In the genomic region with DNA sequence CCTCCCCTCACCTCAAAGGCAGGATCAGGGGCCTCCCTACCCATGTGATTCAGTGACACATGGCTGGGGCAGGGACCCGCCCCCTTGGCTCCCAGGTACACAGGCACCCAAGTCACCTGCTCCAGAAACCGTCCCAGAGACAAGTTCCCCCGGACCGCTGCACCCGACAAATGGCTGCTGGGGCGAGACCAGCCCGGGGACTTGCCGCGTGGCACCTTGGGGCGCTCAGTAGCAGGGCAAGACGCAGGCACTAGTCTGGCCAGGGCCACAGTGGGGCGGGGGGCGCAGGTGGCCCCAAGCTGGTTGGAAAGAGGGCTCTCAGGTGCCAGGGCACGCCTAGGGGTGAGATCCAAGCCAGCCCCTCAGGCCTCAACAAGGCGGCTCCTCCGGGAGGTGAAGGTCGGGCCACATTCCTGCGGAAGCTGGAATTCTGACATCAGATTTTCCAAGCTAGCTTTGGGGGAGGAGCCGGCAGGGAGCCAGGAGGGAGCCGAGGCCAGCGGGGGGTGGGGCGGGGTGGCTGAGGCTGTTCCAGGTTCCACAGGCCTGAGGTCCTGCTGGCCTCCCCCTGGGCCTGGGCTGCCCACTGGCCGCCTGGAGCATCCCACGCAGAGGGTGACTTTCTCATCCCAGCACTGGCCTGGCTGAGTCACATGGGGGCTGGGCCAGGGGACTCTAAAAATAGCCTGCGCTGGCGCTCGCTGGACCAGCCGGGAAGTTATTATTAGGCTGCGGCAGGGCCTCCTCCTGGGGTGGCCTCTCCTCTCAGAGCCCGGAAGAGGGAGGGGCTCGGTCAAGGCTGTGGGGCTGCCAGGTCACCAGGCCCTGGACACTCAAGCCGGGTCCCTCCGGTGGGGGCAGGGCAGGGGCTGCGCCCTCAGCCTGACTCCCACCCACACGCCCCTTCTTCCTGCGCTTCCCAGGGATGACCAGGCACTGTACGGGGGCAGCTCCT, we compare ENCODE assay signal across 9 cellular contexts. TPM values are rescaled to one million over a fixed set of nuclear protein-coding genes. Genes with fewer than 3 reads are reported as not detected.
A peak's percentile ranks its signal among the peaks of the same experiment; 100 is the strongest.
DNase-seq lines count a peak whose midpoint lies in the region; ATAC-seq, FAIRE-seq and TF ChIP-seq lines count a peak whose summit lies in the region.
"Had no signal": no experiment of that assay in that cellular context is flagged by ENCODE, and none has a peak within 500 bp of the region (broad histone marks: within the 10 kb centered on the region; RNA-seq: fewer than 3 reads in every experiment).

No MANE protein-coding gene starts in this region.

- TF ChIP-seq CTCF in dorsolateral prefrontal cortex (IDR thresholded peaks at IDR 0.05 in 54 of 56, conservative IDR thresholded peaks at IDR 0.05 in 2 of 56; ENCODE audit: low read depth in 1 of 56, partially characterized antibody in 56 of 56) (peak in 4 of 56 donors; percentile 4 to 26 (median 10)), HepG2 (CRISPR knock-in tag; IDR thresholded peaks at IDR 0.05) (no peak), thoracic aorta (IDR thresholded peaks at IDR 0.05) (peak; percentile 6)

- H2AFZ ChIP-seq in HepG2 (ENCODE audit: low read length) = no peak overlapping the region

- H3K9me3 ChIP-seq in HepG2 (ENCODE audit: low read length) = no peaks in the 10 kb centered on the region
- no peaks in the 10 kb centered on the region for H3K9me3 ChIP-seq in thoracic aorta

- peak; percentile 65 for ATAC-seq in HepG2
- ATAC-seq in thoracic aorta (ENCODE audit: insufficient number of reproducible peaks, low FRiP score, low read depth) = peak; percentile 86
- no peak for ATAC-seq in HG02981 (IDR thresholded peaks at IDR 0.05; ENCODE audit: unreplicated experiment)
- ATAC-seq in GM19463 (IDR thresholded peaks at IDR 0.05; ENCODE audit: unreplicated experiment) = no peak

- DNase-seq in COLO829 (ENCODE audit: low spot score) = peak; percentile 75
- peak; percentile 16 for DNase-seq in NCI-H2227 treated with DMSO at 0.1 percent for 48 hours (lab: John Stamatoyannopoulos, UW)
- peak; percentile 39 to 89 (median 77) for DNase-seq in dorsolateral prefrontal cortex
- peak; percentile 92 for DNase-seq in HepG2 (ENCODE audit: low spot score)
- peak; percentile 87 for DNase-seq in thoracic aorta (ENCODE audit: low spot score)
- no peak for DNase-seq in NCI-H345 treated with DMSO at 0.1 percent for 48 hours (lab: John Stamatoyannopoulos, UW; ENCODE audit: unreplicated experiment)

- TF ChIP-seq POLR2A in HepG2 (IDR thresholded peaks at IDR 0.05; ENCODE audit: insufficient read depth in 1 of 2, low read depth in 2 of 2, low read length in 2 of 2) = peak in 1 of 2 experiments; percentile 55; a peak in 2 of 4 replicates

- in situ Hi-C loops in HepG2 (cut with HindIII; ENCODE audit: extremely low pct_ligation_motif_present, low pct_unique_long_range_greater_than_20kb) = no loop called here

- H3K79me2 ChIP-seq in HepG2 (ENCODE audit: insufficient read depth, low read length) = no peaks in the 10 kb centered on the region

- FAIRE-seq in HepG2 (lab: Jason Lieb, UNC) = peak; percentile 68

- TF ChIP-seq RAD21 in HepG2 (CRISPR knock-in tag; IDR thresholded peaks at IDR 0.05) = peak; percentile 30; the same call in 1 of the 2 replicates

- POLR2A ChIA-PET in HepG2 (lab: Yijun Ruan, JAX) = interaction anchor here (0.7 to 3.6 kb wide), 7 partner anchors 9 to 74 kb away, joined by 3 to 24 read pairs (median 4); a partner anchor contains a TSS

- peak overlapping the region; percentile 97 for H3K4me2 ChIP-seq in HepG2 (ENCODE audit: low read depth, low read length)

- peak overlapping the region in 30 of 59 donors; percentile 0 to 45 (median 18) for H3K4me3 ChIP-seq in dorsolateral prefrontal cortex
- peak overlapping the region; percentile 48 to 75 (median 62) for H3K4me3 ChIP-seq in HepG2 (replicated peaks in 1 of 3; ENCODE audit: insufficient read depth in 1 of 3, low read depth in 2 of 3, low read length in 3 of 3)
- H3K4me3 ChIP-seq in thoracic aorta = peak overlapping the region; percentile 66

- CTCF ChIA-PET in HepG2 (lab: Yijun Ruan, JAX; ENCODE audit: low intra/inter-chr PET ratio, low total read pairs) = interaction anchor here (0.6 to 0.9 kb wide), 2 partner anchors 20 to 60 kb away, joined by 3 read pairs; a partner anchor contains a TSS

- intact Hi-C loops in dorsolateral prefrontal cortex (cut with DNase I) = no loop called here
- intact Hi-C loops in HepG2 (cut with micrococcal nuclease; ENCODE audit: unreplicated experiment) = loop anchor here (1.0 to 5.0 kb wide), 3 partner anchors 20 to 75 kb away; a partner anchor contains a TSS

- peak overlapping the region in 51 of 59 donors; percentile 7 to 86 (median 64) for H3K27ac ChIP-seq in dorsolateral prefrontal cortex
- H3K27ac ChIP-seq in HepG2 (ENCODE audit: extremely low read length, insufficient read depth, low read length) = peak overlapping the region; percentile 69
- peak overlapping the region; percentile 97 to 98 for H3K27ac ChIP-seq in thoracic aorta
- H3K27ac ChIP-seq: HL-60 had no signal

- no peaks in the 10 kb centered on the region for H3K27me3 ChIP-seq in dorsolateral prefrontal cortex
- peaks cover 2 to 25% of the 10 kb centered on the region in 2 experiments; a peak in 4 of 5 replicates for H3K27me3 ChIP-seq in HepG2 (ENCODE audit: control insufficient read depth in 1 of 2, insufficient read depth in 2 of 2, low read length in 2 of 2)
- H3K27me3 ChIP-seq in thoracic aorta (replicated peaks; ENCODE audit: insufficient read depth) = no peaks in the 10 kb centered on the region

- TF ChIP-seq EP300 in HepG2 (IDR thresholded peaks at IDR 0.05; ENCODE audit: low read depth in 2 of 2, low read length in 2 of 2) (peak in 1 of 2 experiments; percentile 78; a peak in 2 of 4 replicates), HepG2 (CRISPR knock-in tag; IDR thresholded peaks at IDR 0.05; ENCODE audit: borderline replicate concordance) (peak; percentile 73)

- peak overlapping the region; percentile 74 for H3K9ac ChIP-seq in HepG2 (ENCODE audit: insufficient read depth, low read depth, low read length)

- 10% methylated on average over 2 of the region's 37 CpGs for WGBS in HepG2 (ENCODE audit: low lambda C conversion rate)

- H3K36me3 ChIP-seq in HepG2 (replicated peaks in 1 of 2; ENCODE audit: control insufficient read depth in 1 of 2, insufficient read depth in 2 of 2, low read length in 2 of 2) (no peaks in the 10 kb centered on the region), thoracic aorta (no peaks in the 10 kb centered on the region)

- H4K20me1 ChIP-seq in HepG2 (ENCODE audit: insufficient read depth, low read length) = no peaks in the 10 kb centered on the region

- H3K4me1 ChIP-seq in HepG2 (ENCODE audit: insufficient read depth, low read length) (peaks cover 61% of the 10 kb centered on the region), thoracic aorta (ENCODE audit: control insufficient read depth in 1 of 2, low read depth in 2 of 2) (peaks cover 49 to 67% of the 10 kb centered on the region in 2 donors)

- no TSS peak for BruUV-seq in HepG2 (replicated peaks; lab: Mats Ljungman, UMichigan)

TF ChIP-seq in HepG2, 621 proteins besides CTCF, POLR2A, EP300 and RAD21 (continues in another document):
- TF ChIP-seq, protein P1, sequence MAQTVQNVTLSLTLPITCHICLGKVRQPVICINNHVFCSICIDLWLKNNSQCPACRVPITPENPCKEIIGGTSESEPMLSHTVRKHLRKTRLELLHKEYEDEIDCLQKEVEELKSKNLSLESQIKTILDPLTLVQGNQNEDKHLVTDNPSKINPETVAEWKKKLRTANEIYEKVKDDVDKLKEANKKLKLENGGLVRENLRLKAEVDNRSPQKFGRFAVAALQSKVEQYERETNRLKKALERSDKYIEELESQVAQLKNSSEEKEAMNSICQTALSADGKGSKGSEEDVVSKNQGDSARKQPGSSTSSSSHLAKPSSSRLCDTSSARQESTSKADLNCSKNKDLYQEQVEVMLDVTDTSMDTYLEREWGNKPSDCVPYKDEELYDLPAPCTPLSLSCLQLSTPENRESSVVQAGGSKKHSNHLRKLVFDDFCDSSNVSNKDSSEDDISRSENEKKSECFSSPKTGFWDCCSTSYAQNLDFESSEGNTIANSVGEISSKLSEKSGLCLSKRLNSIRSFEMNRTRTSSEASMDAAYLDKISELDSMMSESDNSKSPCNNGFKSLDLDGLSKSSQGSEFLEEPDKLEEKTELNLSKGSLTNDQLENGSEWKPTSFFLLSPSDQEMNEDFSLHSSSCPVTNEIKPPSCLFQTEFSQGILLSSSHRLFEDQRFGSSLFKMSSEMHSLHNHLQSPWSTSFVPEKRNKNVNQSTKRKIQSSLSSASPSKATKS (CRISPR knock-in tag; IDR thresholded peaks at IDR 0.05) = no peak
- TF ChIP-seq SOX6 (IDR thresholded peaks at IDR 0.05) = no peak
- TF ChIP-seq SOX6 (CRISPR knock-in tag; IDR thresholded peaks at IDR 0.05) = peak; percentile 56
- 0 out of 2 replicates have a peak, but pooled peaks have one; percentile 20 for TF ChIP-seq NCOA1 (CRISPR knock-in tag; IDR thresholded peaks at IDR 0.05)
- TF ChIP-seq TOE1 (CRISPR knock-in tag; IDR thresholded peaks at IDR 0.05) = no peak; the same call in 1 of the 2 replicates
- TF ChIP-seq MXD4 (CRISPR knock-in tag; IDR thresholded peaks at IDR 0.05) = no peak; the same call in 1 of the 2 replicates

RNA-seq across cellular contexts. Expression of a gene that starts 20.5 kb away (rescaled TPM):
- total RNA-seq in dorsolateral prefrontal cortex (10 to 100 TPM; 29.1 to 74.1 (median 54.8) TPM), HepG2 (2016; rRNA removed; fragmentation: Illumina TruSeq; extraction: Trizol) (37.9 and 46.8 TPM in 2 replicates), thoracic aorta (100 to 1,000 TPM; 120 to 142 TPM)
- 52.6 and 54.7 TPM in 2 replicates for total RNA-seq in HepG2 (2016; cell fraction: cytosol; rRNA removed; fragmentation: Illumina TruSeq; extraction: Trizol; ENCODE audit: low read depth)
- total RNA-seq in HepG2 (2016; cell fraction: insoluble cytoplasmic fraction; rRNA removed; fragmentation: Illumina TruSeq; extraction: Trizol) = 38.3 and 42.5 TPM in 2 replicates
- 103 and 110 TPM in 2 replicates for total RNA-seq in HepG2 (2016; cell fraction: membrane; rRNA removed; fragmentation: Illumina TruSeq; extraction: Trizol)
- total RNA-seq in HepG2 (2016; cell fraction: nucleus; rRNA removed; fragmentation: Illumina TruSeq; extraction: Trizol) = 15.7 and 18.8 TPM in 2 replicates
- polyA plus RNA-seq in HepG2 (2011; rRNA removed) = 17.5 and 19.5 TPM in 2 replicates
- polyA plus RNA-seq in HepG2 (2011; cell fraction: cytosol; rRNA removed) = 16.7 and 18.4 TPM in 2 replicates
- 14.6 and 14.9 TPM in 2 replicates for polyA plus RNA-seq in HepG2 (2011; cell fraction: nucleus; rRNA removed)
- polyA plus RNA-seq in HepG2 (2012) = 15.8 and 18.2 TPM in 2 replicates
- 49.5 and 52.9 TPM in 2 replicates for polyA plus RNA-seq in HepG2 (2016; cell fraction: cytosol; fragmentation: Illumina TruSeq; extraction: Trizol; ENCODE audit: low read depth)
- 40.7 and 47.8 TPM in 2 replicates for polyA plus RNA-seq in HepG2 (2016; cell fraction: insoluble cytoplasmic fraction; fragmentation: Illumina TruSeq; extraction: Trizol; ENCODE audit: low read depth)
- polyA plus RNA-seq in HepG2 (2016; cell fraction: membrane; fragmentation: Illumina TruSeq; extraction: Trizol; ENCODE audit: low read depth) = 97.2 and 97.6 TPM in 2 replicates
- 25.8 and 27.0 TPM in 2 replicates for polyA plus RNA-seq in HepG2 (2016; cell fraction: nucleus; fragmentation: Illumina TruSeq; extraction: Trizol; ENCODE audit: insufficient read depth, low read depth)
- 17.0 and 32.5 TPM in 2 replicates for polyA minus RNA-seq in HepG2 (2011; rRNA and poly(A)+ RNA removed; ENCODE audit: low replicate concordance)
- polyA minus RNA-seq in HepG2 (2011; cell fraction: cytosol; rRNA and poly(A)+ RNA removed) = 16.4 and 21.7 TPM in 2 replicates
- polyA minus RNA-seq in HepG2 (2011; cell fraction: nucleus; rRNA and poly(A)+ RNA removed) = 19.1 and 20.6 TPM in 2 replicates

Comparison
In these comparisons a context has a peak if more than half of its experiments do, and no peak if none do; other contexts are left out.
1. ATAC-seq: peak in HepG2 (single experiment) and thoracic aorta (single experiment); none in HG02981 (single experiment) and GM19463 (single experiment).
2. Peak in every context shown above with its lines, with median percentiles within 50 percentile points of each other: H3K27ac ChIP-seq and H3K4me3 ChIP-seq.